7 cellular contexts compared by ENCODE assay signal in genomic region chr6:156945789-156946172, GRCh38.
DNase-seq lines count a peak whose midpoint lies in the region; ATAC-seq, FAIRE-seq and TF ChIP-seq lines count a peak whose summit lies in the region.
"Not testable (repeated sequence)": the region's sequence is repeated elsewhere in the genome, so short reads cannot be mapped to it uniquely, and the experiment has no call there.

No MANE protein-coding gene starts in this region.

- CTCF ChIA-PET in HEK293 (lab: Yijun Ruan, JAX) (interaction anchor here (0.7 kb wide), 1 partner anchor 8 kb away, joined by 5 read pairs; no protein-coding TSS in a partner anchor), WTC11 (lab: Charles Lee) (interaction anchor here (1.9 kb wide), 1 partner anchor 8 kb away, joined by 7 read pairs; no protein-coding TSS in a partner anchor)
- CTCF ChIA-PET in MCF 10A (lab: Yijun Ruan, JAX) = not testable (repeated sequence)

- not testable (repeated sequence) for H3K36me3 ChIP-seq in HEK293 (ENCODE audit: control insufficient read depth in 2 of 2, insufficient read depth in 1 of 2, low read length in 2 of 2); endodermal cell (ENCODE audit: control insufficient read depth, insufficient read depth, low read length); keratinocyte (ENCODE audit: control insufficient read depth in 2 of 2, extremely low read depth in 1 of 2, insufficient read depth in 2 of 2, low read length in 2 of 2)

- not testable (repeated sequence) for FAIRE-seq in keratinocyte (lab: Jason Lieb, UNC)

- POLR2A ChIA-PET in HEK293 (lab: Yijun Ruan, JAX); WTC11 (lab: Charles Lee): not testable (repeated sequence)
- POLR2A ChIA-PET in MCF 10A (lab: Yijun Ruan, JAX) = interaction anchor here (0.7 to 1.0 kb wide), 3 partner anchors 9 to 117 kb away, joined by 3 to 4 read pairs (median 4); no protein-coding TSS in a partner anchor

- H3K27me3 Mint-ChIP-seq in WTC11 (ENCODE audit: low read depth); MCF 10A (ENCODE audit: insufficient read depth, unreplicated experiment); endodermal cell (ENCODE audit: insufficient read depth); osteocyte (ENCODE audit: unreplicated experiment); stimulated activated naive B cell treated with anti-CD40 and anti-IgM and Interleukin-4, amounts not matched to agents 10 μg/mL and 1 μg/mL and 100 μg/mL, for 72 hours: not testable (repeated sequence)

- H3K36me3 Mint-ChIP-seq in WTC11; endodermal cell (ENCODE audit: low read depth); osteocyte (ENCODE audit: unreplicated experiment); stimulated activated naive B cell treated with anti-CD40 and anti-IgM and Interleukin-4, amounts not matched to agents 10 μg/mL and 1 μg/mL and 100 μg/mL, for 72 hours: not testable (repeated sequence)
- peaks cover 13% of the 10 kb centered on the region for H3K36me3 Mint-ChIP-seq in MCF 10A (ENCODE audit: insufficient read depth, unreplicated experiment)

- not testable (repeated sequence) for H3K27me3 ChIP-seq in endodermal cell (ENCODE audit: control insufficient read depth, insufficient read depth, low read length, poor library complexity, severe bottlenecking); keratinocyte (ENCODE audit: control insufficient read depth, extremely low read depth, insufficient read depth, low read length)

- not testable (repeated sequence) for H3K9ac ChIP-seq in endodermal cell (ENCODE audit: extremely low read depth, low read length, poor library complexity, severe bottlenecking); keratinocyte (ENCODE audit: control insufficient read depth, extremely low read depth, insufficient read depth, low read length)

- not testable (repeated sequence) for H3K9me1 ChIP-seq in keratinocyte (ENCODE audit: control insufficient read depth, extremely low read depth, insufficient read depth, low read length)

- 86 to 97% methylated on average over 5 to 6 of the region's 6 CpGs for WGBS in endodermal cell (ENCODE audit: insufficient coverage in 1 of 2, insufficient read length in 1 of 2), 2 experiments

- not testable (repeated sequence) for H3K9me3 ChIP-seq in HEK293 (ENCODE audit: control insufficient read depth, insufficient read depth, low read depth, low read length); endodermal cell (ENCODE audit: control insufficient read depth, low read length); keratinocyte (ENCODE audit: control insufficient read depth, low read depth, low read length)

- dilution Hi-C loops in keratinocyte (cut with MboI; ENCODE audit: extremely low pct_ligation_motif_present, low sequenced_read_pairs) = not testable (repeated sequence)

- not testable (repeated sequence) for H3K4me3 ChIP-seq in HEK293 (ENCODE audit: low read depth, low read length); endodermal cell (ENCODE audit: low read length); keratinocyte (ENCODE audit: control insufficient read depth in 2 of 3, extremely low read depth in 1 of 3, insufficient read depth in 2 of 3, low read depth in 1 of 3, low read length in 3 of 3)

- not testable (repeated sequence) for H3K4me3 Mint-ChIP-seq in WTC11; MCF 10A (ENCODE audit: unreplicated experiment); endodermal cell; osteocyte (ENCODE audit: unreplicated experiment); stimulated activated naive B cell treated with anti-CD40 and anti-IgM and Interleukin-4, amounts not matched to agents 10 μg/mL and 1 μg/mL and 100 μg/mL, for 72 hours

- not testable (repeated sequence) for ATAC-seq in WTC11; stimulated activated naive B cell treated with anti-CD40 and anti-IgM and Interleukin-4, amounts not matched to agents 10 μg/mL and 1 μg/mL and 100 μg/mL, for 72 hours (replicated peaks)

- H2AFZ ChIP-seq in keratinocyte (ENCODE audit: control insufficient read depth, low read length) = not testable (repeated sequence)

- H3K4me1 Mint-ChIP-seq in WTC11 (peaks cover 72% of the 10 kb centered on the region), MCF 10A (ENCODE audit: insufficient read depth, unreplicated experiment) (peaks cover 19% of the 10 kb centered on the region), endodermal cell (peaks cover 25% of the 10 kb centered on the region), osteocyte (ENCODE audit: unreplicated experiment) (peaks cover 58% of the 10 kb centered on the region)
- H3K4me1 Mint-ChIP-seq in stimulated activated naive B cell treated with anti-CD40 and anti-IgM and Interleukin-4, amounts not matched to agents 10 μg/mL and 1 μg/mL and 100 μg/mL, for 72 hours = peaks cover 37 to 70% of the 10 kb centered on the region in 2 donors

- H3K27ac Mint-ChIP-seq in WTC11 (peak overlapping the region; percentile 97), MCF 10A (ENCODE audit: low read depth, unreplicated experiment) (peak overlapping the region; percentile 70), endodermal cell (peak overlapping the region; percentile 37), osteocyte (ENCODE audit: unreplicated experiment) (peak overlapping the region; percentile 7)
- peak overlapping the region; percentile 42 for H3K27ac Mint-ChIP-seq in stimulated activated naive B cell treated with anti-CD40 and anti-IgM and Interleukin-4, amounts not matched to agents 10 μg/mL and 1 μg/mL and 100 μg/mL, for 72 hours

- not testable (repeated sequence) for TF ChIP-seq CTCF in HEK293 (tag by site-specific recombination; IDR thresholded peaks at IDR 0.05); WTC11 (IDR thresholded peaks at IDR 0.05); MCF 10A (IDR thresholded peaks at IDR 0.05; ENCODE audit: unreplicated experiment); endodermal cell (conservative IDR thresholded peaks at IDR 0.05); keratinocyte (optimal IDR thresholded peaks at IDR 0.05 in 1 of 3, IDR thresholded peaks at IDR 0.05 in 1 of 3, conservative IDR thresholded peaks at IDR 0.05 in 1 of 3; ENCODE audit: extremely low read depth in 1 of 3, insufficient read depth in 2 of 3, low read length in 3 of 3); osteocyte (IDR thresholded peaks at IDR 0.05)

- DNase-seq in WTC11 (ENCODE audit: low spot score); MCF 10A (ENCODE audit: unreplicated experiment); endodermal cell; keratinocyte (ENCODE audit: low read depth, low spot score); osteocyte (ENCODE audit: extremely low spot score, unreplicated experiment); stimulated activated naive B cell treated with anti-CD40 and anti-IgM and Interleukin-4, amounts not matched to agents 10 μg/mL and 1 μg/mL and 100 μg/mL, for 72 hours: not testable (repeated sequence)

- not testable (repeated sequence) for H3K27ac ChIP-seq in HEK293 (ENCODE audit: extremely low read depth, low read depth, low read length); endodermal cell (ENCODE audit: low read depth, low read length)
- H3K27ac ChIP-seq in keratinocyte (ENCODE audit: control insufficient read depth, insufficient read depth, low read length) = peak overlapping the region; percentile 64

- peaks cover 42% of the 10 kb centered on the region for H3K79me2 ChIP-seq in keratinocyte (ENCODE audit: control insufficient read depth, insufficient read depth, low read length)

- not testable (repeated sequence) for H3K9me3 Mint-ChIP-seq in WTC11; MCF 10A (ENCODE audit: unreplicated experiment); endodermal cell; osteocyte (ENCODE audit: unreplicated experiment); stimulated activated naive B cell treated with anti-CD40 and anti-IgM and Interleukin-4, amounts not matched to agents 10 μg/mL and 1 μg/mL and 100 μg/mL, for 72 hours

- H3K4me2 ChIP-seq in keratinocyte (ENCODE audit: control insufficient read depth, extremely low read depth, insufficient read depth, low read depth, low read length) = not testable (repeated sequence)

- intact Hi-C loops in MCF 10A (cut with micrococcal nuclease) = not testable (repeated sequence)

- not testable (repeated sequence) for H3K4me1 ChIP-seq in HEK293 (ENCODE audit: control insufficient read depth, insufficient read depth, low read length); endodermal cell (ENCODE audit: control insufficient read depth, insufficient read depth, low read length)
- peaks cover 53% of the 10 kb centered on the region for H3K4me1 ChIP-seq in keratinocyte (ENCODE audit: control insufficient read depth, extremely low read depth, insufficient read depth, low read length)

- BruUV-seq in MCF 10A (replicated peaks; lab: Mats Ljungman, UMichigan) = not testable (repeated sequence)

- H4K20me1 ChIP-seq in keratinocyte (ENCODE audit: control insufficient read depth, extremely low read depth, insufficient read depth, low read length) = not testable (repeated sequence)

TF ChIP-seq in HEK293, 187 proteins besides CTCF, POLR2A, EP300 and RAD21:
- peak; percentile 81 for TF ChIP-seq ZNF121 (tag by site-specific recombination; IDR thresholded peaks at IDR 0.05)

TF ChIP-seq in WTC11, 78 proteins besides CTCF, POLR2A, EP300 and RAD21:
- peak; percentile 97 for TF ChIP-seq ZNF121 (CRISPR knock-in tag; IDR thresholded peaks at IDR 0.05)

Comparison
In these comparisons a context has a peak if more than half of its experiments do, and no peak if none do; other contexts are left out.
1. H3K27ac Mint-ChIP-seq: peak in every context shown above with its lines; median percentile 97 in WTC11; 70 in MCF 10A; 42 in stimulated activated naive B cell treated with anti-CD40 and anti-IgM and Interleukin-4, amounts not matched to agents 10 μg/mL and 1 μg/mL and 100 μg/mL, for 72 hours; 37 in endodermal cell; 7 in osteocyte.